ENCODE assay signal across 12 cellular contexts in genomic region chr15:47331796-47332480, GRCh38.
A peak's percentile ranks its signal among the peaks of the same experiment; 100 is the strongest.
DNase-seq lines count a peak whose midpoint lies in the region; FAIRE-seq lines count a peak whose summit lies in the region.
"Had no signal": no experiment of that assay in that cellular context is flagged by ENCODE, and none has a peak within 500 bp of the region (broad histone marks: within the 10 kb centered on the region; RNA-seq: fewer than 3 reads in every experiment).

No MANE protein-coding gene starts in this region.

- H2BK120ac ChIP-seq in trophoblast cell (ENCODE audit: insufficient read depth, low read length, poor library complexity) = no peak overlapping the region

- H3K9me3 ChIP-seq in trophoblast cell (ENCODE audit: insufficient read depth, low read depth, low read length) = no peaks in the 10 kb centered on the region
- H3K9me3 ChIP-seq: gastroesophageal sphincter had no signal

- no peak overlapping the region for H3K4ac ChIP-seq in trophoblast cell (ENCODE audit: low read depth, low read length)

- H3K23ac ChIP-seq in trophoblast cell (ENCODE audit: low read length) = no peak overlapping the region

- H4K12ac ChIP-seq in trophoblast cell (ENCODE audit: low read depth, low read length) = no peak overlapping the region

- no peak overlapping the region for H2AFZ ChIP-seq in trophoblast cell (ENCODE audit: insufficient read depth, low read length, poor library complexity)

- peak overlapping the region; percentile 19 for H3K4me2 ChIP-seq in trophoblast cell (ENCODE audit: low read length)

- H3K4me1 ChIP-seq in trophoblast cell (ENCODE audit: control insufficient read depth in 1 of 2, insufficient read depth in 2 of 2, low read length in 2 of 2) = peaks cover 10 to 26% of the 10 kb centered on the region in 2 experiments

- peak overlapping the region; percentile 61 for H3K27ac ChIP-seq in trophoblast cell (ENCODE audit: low read depth, low read length)
- H3K27ac ChIP-seq: gastroesophageal sphincter had no signal

- no peak overlapping the region for H3K9ac ChIP-seq in trophoblast cell (ENCODE audit: low read length)

- no peak overlapping the region for H3K4me3 ChIP-seq in trophoblast cell (ENCODE audit: low read depth, low read length)
- H3K4me3 ChIP-seq: gastroesophageal sphincter had no signal

- peaks cover 3% of the 10 kb centered on the region for H3K79me1 ChIP-seq in trophoblast cell (ENCODE audit: low read length)

- H3K36me3 ChIP-seq in trophoblast cell (ENCODE audit: control insufficient read depth in 1 of 2, insufficient read depth in 2 of 2, low read length in 2 of 2) = no peaks in the 10 kb centered on the region
- H3K36me3 ChIP-seq: gastroesophageal sphincter had no signal

- DNase-seq in EH (ENCODE audit: low read depth) (peak; percentile 17), NCI-H2029 treated with DMSO at 0.1 percent for 48 hours (lab: John Stamatoyannopoulos, UW) (peak; percentile 36), trophoblast cell (peak in 1 of 2 donors; percentile 65), LoVo (ENCODE audit: low spot score) (no peak), GDM1 (lab: John Stamatoyannopoulos, UW) (no peak), medulla oblongata (ENCODE audit: extremely low spot score) (no peak)
- DNase-seq in activated naive CD4-positive, alpha-beta T cell treated with Interleukin-2 at 50 U/mL for 16 hours = no peak
- DNase-seq: activated CD4-positive, alpha-beta T cell treated with anti-CD3 and anti-CD28 coated beads for 36 hours; NCI-H1048; small intestine had no signal

- no peaks in the 10 kb centered on the region for H3K27me3 ChIP-seq in trophoblast cell (ENCODE audit: insufficient read depth, low read length)
- H3K27me3 ChIP-seq: gastroesophageal sphincter had no signal

- peak overlapping the region; percentile 19 for H4K91ac ChIP-seq in trophoblast cell (ENCODE audit: low read depth, low read length)

- no peaks in the 10 kb centered on the region for H3K79me2 ChIP-seq in trophoblast cell (ENCODE audit: control insufficient read depth, insufficient read depth, low read length, poor library complexity)

- no peak overlapping the region for H2BK5ac ChIP-seq in trophoblast cell (ENCODE audit: low read depth, low read length, poor library complexity)

- H4K8ac ChIP-seq in trophoblast cell (ENCODE audit: low read depth, low read length) = no peak overlapping the region

- peak overlapping the region; percentile 14 for H3K14ac ChIP-seq in trophoblast cell (ENCODE audit: low read length)

- H3K18ac ChIP-seq in trophoblast cell (ENCODE audit: low read length) = no peak overlapping the region

- no CpG with 5 or more reads among the region's 6 CpGs for WGBS in trophoblast cell (ENCODE audit: extremely low coverage, insufficient coverage, insufficient read length)

- H2AK5ac ChIP-seq in trophoblast cell (ENCODE audit: low read length) = no peak overlapping the region

- FAIRE-seq in endometrium (lab: Jason Lieb, UNC) = peak; percentile 81
- FAIRE-seq: small intestine had no signal

- H2BK12ac ChIP-seq in trophoblast cell (ENCODE audit: low read length) = no peak overlapping the region

Comparison
In these comparisons a context has a peak if more than half of its experiments do, and no peak if none do; other contexts are left out.
1. DNase-seq: peak in EH (single experiment) and NCI-H2029 treated with DMSO at 0.1 percent for 48 hours (single experiment); none in LoVo (single experiment), activated naive CD4-positive, alpha-beta T cell treated with Interleukin-2 at 50 U/mL for 16 hours (single experiment), GDM1 (single experiment) and medulla oblongata (single experiment).